ENCODE assay signal across 8 cellular contexts in the genomic region with DNA sequence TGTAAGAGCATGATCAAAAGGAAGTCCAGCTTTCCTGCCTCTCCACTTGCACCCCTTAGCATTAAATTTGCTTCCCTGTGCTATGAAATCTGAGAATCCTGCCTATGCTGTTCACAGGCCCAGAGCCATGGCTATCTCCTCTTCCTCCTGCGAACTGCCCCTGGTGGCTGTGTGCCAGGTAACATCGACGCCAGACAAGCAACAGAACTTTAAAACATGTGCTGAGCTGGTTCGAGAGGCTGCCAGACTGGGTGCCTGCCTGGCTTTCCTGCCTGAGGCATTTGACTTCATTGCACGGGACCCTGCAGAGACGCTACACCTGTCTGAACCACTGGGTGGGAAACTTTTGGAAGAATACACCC. TPM values are rescaled to one million over a fixed set of nuclear protein-coding genes. Genes with fewer than 3 reads are reported as not detected.
DNase-seq lines count a peak whose midpoint lies in the region; ATAC-seq and TF ChIP-seq lines count a peak whose summit lies in the region.

No MANE protein-coding gene starts in this region.

- no peaks in the 10 kb centered on the region for H3K27me3 ChIP-seq in KMS-11 (ENCODE audit: insufficient read depth, low read depth)
- H3K27me3 ChIP-seq in brain microvascular endothelial cell (replicated peaks) = no peaks in the 10 kb centered on the region
- H3K27me3 ChIP-seq in left lung = no peaks in the 10 kb centered on the region
- no peaks in the 10 kb centered on the region for H3K27me3 ChIP-seq in tibial artery

- H3K9ac ChIP-seq in KMS-11 = no peak overlapping the region

- in situ Hi-C loops in brain microvascular endothelial cell (cut with HindIII; ENCODE audit: low pct_ligation_motif_present, low sequenced_read_pairs) = no loop called here

- H3K79me2 ChIP-seq in KMS-11 (ENCODE audit: insufficient read depth, low read depth) = peaks cover 52% of the 10 kb centered on the region

- H3K4me2 ChIP-seq in KMS-11 = peak overlapping the region; percentile 67

- H3K4me1 ChIP-seq in KMS-11 (ENCODE audit: low read depth, poor library complexity, severe bottlenecking) (peaks cover 52% of the 10 kb centered on the region), left lung (peaks cover 26 to 83% of the 10 kb centered on the region in 2 donors), tibial artery (peaks cover 0 to 53% (median 40%) of the 10 kb centered on the region in 4 donors)

- ATAC-seq in left lung = no peak
- ATAC-seq in GM21717 (IDR thresholded peaks at IDR 0.05; ENCODE audit: unreplicated experiment) = no peak

- H3K27ac ChIP-seq in KMS-11 = peak overlapping the region; percentile 4; the same call in 1 of the 2 replicates
- no peak overlapping the region for H3K27ac ChIP-seq in brain microvascular endothelial cell
- H3K27ac ChIP-seq in left lung = peak overlapping the region; percentile 8 to 90
- peak overlapping the region; percentile 93 to 95 for H3K27ac ChIP-seq in tibial artery

- DNase-seq in AG10803 (ENCODE audit: low read depth) (no peak), brain microvascular endothelial cell (no peak), left lung (no peak), tibial artery (no peak), amygdala (lab: John Stamatoyannopoulos, UW) (no peak), NCI-H2107 (lab: John Stamatoyannopoulos, UW) (no peak)

- H3K9me3 ChIP-seq in left lung (no peaks in the 10 kb centered on the region), tibial artery (no peaks in the 10 kb centered on the region)

- H4K20me1 ChIP-seq in KMS-11 (ENCODE audit: insufficient read depth) = 0 out of 2 replicates have a peak, but pooled peaks cover 5% of the 10 kb centered on the region

- intact Hi-C loops in left lung (cut with DNase I) (no loop called here), tibial artery (cut with DNase I; ENCODE audit: low total_unique reads) (no loop called here)

- TF ChIP-seq CTCF in AG10803 (conservative IDR thresholded peaks at IDR 0.05; ENCODE audit: low read length) = no peak
- no peak for TF ChIP-seq CTCF in KMS-11 (conservative IDR thresholded peaks at IDR 0.05; ENCODE audit: low read depth, low read length)
- TF ChIP-seq CTCF in brain microvascular endothelial cell (IDR thresholded peaks at IDR 0.05; ENCODE audit: low read depth, low read length, missing control alignments) = no peak
- TF ChIP-seq CTCF in left lung (IDR thresholded peaks at IDR 0.05) = no peak
- TF ChIP-seq CTCF in tibial artery (IDR thresholded peaks at IDR 0.05) = no peak

- no peak overlapping the region for H2AFZ ChIP-seq in KMS-11 (ENCODE audit: low read depth)

- H3K36me3 ChIP-seq in KMS-11 (ENCODE audit: insufficient read depth) (peaks cover 5% of the 10 kb centered on the region; the same call in 1 of the 2 replicates), brain microvascular endothelial cell (replicated peaks) (peaks cover 40% of the 10 kb centered on the region), left lung (peaks cover 2 to 43% of the 10 kb centered on the region in 2 donors), tibial artery (peaks cover 33 to 44% (median 41%) of the 10 kb centered on the region in 3 donors)

- H3K4me3 ChIP-seq in AG10803 (ENCODE audit: low read length) = peak overlapping the region; percentile 100
- H3K4me3 ChIP-seq in KMS-11 (IDR thresholded peaks at IDR 0.05; ENCODE audit: insufficient read depth, low read depth, low read length) = peak overlapping the region; percentile 97
- peak overlapping the region; percentile 12 for H3K4me3 ChIP-seq in brain microvascular endothelial cell (ENCODE audit: low read depth, low read length)
- H3K4me3 ChIP-seq in left lung = peak overlapping the region; percentile 92 to 98
- peak overlapping the region; percentile 93 to 94 for H3K4me3 ChIP-seq in tibial artery

RNA-seq across cellular contexts. Expression of a gene that starts 1.1 kb away (rescaled TPM):
- total RNA-seq in left lung = 10 to 100 TPM; 38.7 to 40.2 TPM

RNA-seq across cellular contexts. Expression of a gene that starts 1.2 kb away (rescaled TPM):
- total RNA-seq in left lung = 10 to 100 TPM; 42.5 to 47.9 TPM

RNA-seq across cellular contexts. Expression of a gene that starts 13.5 kb away (rescaled TPM):
- total RNA-seq in left lung = 10 to 100 TPM; 25.8 to 34.6 TPM

RNA-seq across cellular contexts. Expression of a gene that starts 20.8 kb away (rescaled TPM):
- total RNA-seq in left lung = 10 to 100 TPM in 1 of 2 donors, 1 to 10 TPM in 1; 4.5 to 10.3 TPM

RNA-seq across cellular contexts. Expression of a gene that starts 29.6 kb away (rescaled TPM):
- total RNA-seq in left lung = 1 to 10 TPM; 5.6 to 9.6 TPM

Comparison
In these comparisons a context has a peak if more than half of its experiments do, and no peak if none do; other contexts are left out.
1. H3K4me3 ChIP-seq: peak in every context shown above with its lines; median percentile 100 in AG10803; 97 in KMS-11; 95 in left lung; 94 in tibial artery; 12 in brain microvascular endothelial cell.